Comparison of ENCODE assay signal across 18 cellular contexts in the genomic region with DNA sequence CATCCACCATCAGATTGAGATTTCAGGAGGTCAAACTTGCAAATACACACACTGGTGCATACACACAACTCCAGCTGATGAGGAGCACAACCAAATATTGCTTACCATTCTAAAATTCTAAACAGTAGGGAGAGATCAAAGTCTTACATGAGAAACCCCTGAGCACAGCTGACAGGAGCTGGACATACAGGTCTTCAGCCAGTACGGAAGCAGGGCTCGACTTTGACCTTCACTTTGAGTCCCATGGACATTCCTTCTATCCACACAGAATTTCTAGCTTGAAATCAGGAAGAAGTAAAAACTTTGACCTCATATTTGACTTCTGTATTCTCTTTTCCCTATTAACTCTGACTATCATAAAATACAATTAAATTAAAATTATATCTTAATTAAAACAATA.
DNase-seq lines count a peak whose midpoint lies in the region; ATAC-seq and TF ChIP-seq lines count a peak whose summit lies in the region.
"Had no signal": no experiment of that assay in that cellular context is flagged by ENCODE, and none has a peak within 500 bp of the region (broad histone marks: within the 10 kb centered on the region; RNA-seq: fewer than 3 reads in every experiment).

No MANE protein-coding gene starts in this region.

- DNase-seq in HuH-7 (ENCODE audit: low spot score), result peak; percentile 23
- no peak for DNase-seq in left lobe of liver (ENCODE audit: low spot score)
- DNase-seq in type B pancreatic cell (ENCODE audit: extremely low spot score, unreplicated experiment), result no peak
- no peak for DNase-seq in activated T-cell treated with anti-CD3 and anti-CD28 coated beads, Interleukin-2, amount 50 U/mL, for 1 hour
- DNase-seq in mesothelial cell of epicardium (ENCODE audit: low spot score in 2 of 2, unreplicated experiment in 2 of 2), result no peak
- DNase-seq: AML-193; Caco-2; Calu3; CD4-positive, alpha-beta T cell; CD8-positive, alpha-beta T cell; DMS79 treated with DMSO at 0.1 percent for 48 hours; GF-D8 had no signal

- H3K4me1 ChIP-seq in liver (ENCODE audit: control insufficient read depth in 4 of 4, insufficient read depth in 4 of 4, low read length in 3 of 4), result peaks cover 0 to 1% (median 0%) of the 10 kb centered on the region in 4 donors
- H3K4me1 ChIP-seq: A549; BLaER1 treated with 17β-estradiol and CSF1 and Interleukin-3, amounts not matched to agents 10 nM and 100 nM; Caco-2 had no signal

- no peak overlapping the region for H3K9ac ChIP-seq in liver (ENCODE audit: low read depth in 1 of 2, low read length in 2 of 2)
- H3K9ac ChIP-seq: BLaER1 treated with 17β-estradiol and CSF1 and Interleukin-3, amounts not matched to agents 10 nM and 100 nM had no signal

- H3K27me3 ChIP-seq in liver (ENCODE audit: control insufficient read depth in 4 of 4, insufficient read depth in 4 of 4, low read length in 3 of 4), result no peaks in the 10 kb centered on the region
- H3K27me3 ChIP-seq: BLaER1 treated with 17β-estradiol and CSF1 and Interleukin-3, amounts not matched to agents 10 nM and 100 nM had no signal

- no peak overlapping the region for H3K4me3 Mint-ChIP-seq in type B pancreatic cell
- H3K4me3 Mint-ChIP-seq in mesothelial cell of epicardium, result no peak overlapping the region
- H3K4me3 Mint-ChIP-seq: B cell; CD4-positive, alpha-beta T cell; CD8-positive, alpha-beta T cell had no signal

- no peak overlapping the region for H3K4me3 ChIP-seq in liver (ENCODE audit: low read depth in 1 of 3, low read length in 3 of 3)
- H3K4me3 ChIP-seq: A549; BLaER1 treated with 17β-estradiol and CSF1 and Interleukin-3, amounts not matched to agents 10 nM and 100 nM had no signal

- no peak for TF ChIP-seq CTCF in liver (IDR thresholded peaks at IDR 0.05; ENCODE audit: low read depth, low read length, missing input control)
- no peak for TF ChIP-seq CTCF in type B pancreatic cell (conservative IDR thresholded peaks at IDR 0.05)
- no peak for TF ChIP-seq CTCF in mesothelial cell of epicardium (IDR thresholded peaks at IDR 0.05; ENCODE audit: unreplicated experiment)

- peak; percentile 72 for ATAC-seq in left lobe of liver
- ATAC-seq: A549; CD8-positive, alpha-beta T cell had no signal

- H3K27ac ChIP-seq in liver (ENCODE audit: low read depth in 1 of 2, low read length in 2 of 2), result no peak overlapping the region
- H3K27ac ChIP-seq: 22Rv1; A549; BLaER1 treated with 17β-estradiol and CSF1 and Interleukin-3, amounts not matched to agents 10 nM and 100 nM; C4-2B had no signal

- H3K9me3 ChIP-seq in liver (ENCODE audit: control insufficient read depth in 4 of 4, low read length in 3 of 4), result no peaks in the 10 kb centered on the region
- H3K9me3 ChIP-seq: A549; BLaER1 treated with 17β-estradiol and CSF1 and Interleukin-3, amounts not matched to agents 10 nM and 100 nM; Caco-2 had no signal

- TF ChIP-seq RAD21 in liver (IDR thresholded peaks at IDR 0.05), result no peak

- no peaks in the 10 kb centered on the region for H3K36me3 ChIP-seq in liver (ENCODE audit: control insufficient read depth in 4 of 4, insufficient read depth in 3 of 4, low read depth in 1 of 4, low read length in 3 of 4)
- H3K36me3 ChIP-seq: BLaER1 treated with 17β-estradiol and CSF1 and Interleukin-3, amounts not matched to agents 10 nM and 100 nM had no signal

- WGBS in liver, result 59% methylated on average over 2 of the region's 2 CpGs

- H3K4me1 Mint-ChIP-seq in type B pancreatic cell (ENCODE audit: unreplicated experiment) (peaks cover 5% of the 10 kb centered on the region), mesothelial cell of epicardium (peaks cover 2% of the 10 kb centered on the region)
- H3K4me1 Mint-ChIP-seq: B cell had no signal

- H3K36me3 Mint-ChIP-seq in type B pancreatic cell (no peaks in the 10 kb centered on the region), mesothelial cell of epicardium (no peaks in the 10 kb centered on the region)
- H3K36me3 Mint-ChIP-seq: CD8-positive, alpha-beta T cell had no signal

- peaks cover 4% of the 10 kb centered on the region for H3K9me3 Mint-ChIP-seq in type B pancreatic cell
- peaks cover under 1% of the 10 kb centered on the region for H3K9me3 Mint-ChIP-seq in mesothelial cell of epicardium

- H3K27me3 Mint-ChIP-seq in type B pancreatic cell, result no peaks in the 10 kb centered on the region
- H3K27me3 Mint-ChIP-seq in mesothelial cell of epicardium (ENCODE audit: low read depth), result no peaks in the 10 kb centered on the region
- H3K27me3 Mint-ChIP-seq: B cell; CD4-positive, alpha-beta T cell had no signal

- H3K27ac Mint-ChIP-seq in type B pancreatic cell (no peak overlapping the region), mesothelial cell of epicardium (no peak overlapping the region)
- H3K27ac Mint-ChIP-seq: B cell; CD4-positive, alpha-beta T cell; CD8-positive, alpha-beta T cell had no signal

TF ChIP-seq in liver, 16 proteins besides CTCF, POLR2A, EP300 and RAD21:
- TF ChIP-seq HNF4G (IDR thresholded peaks at IDR 0.05), result peak; percentile 47
- peak; percentile 40 to 70 for TF ChIP-seq HNF4A (conservative IDR thresholded peaks at IDR 0.05)
- TF ChIP-seq TAF1 (conservative IDR thresholded peaks at IDR 0.05), result no peak
- no peak for TF ChIP-seq NR2F2 (IDR thresholded peaks at IDR 0.05)
- TF ChIP-seq SP1 (IDR thresholded peaks at IDR 0.05), result peak; percentile 15
- TF ChIP-seq, protein P1, sequence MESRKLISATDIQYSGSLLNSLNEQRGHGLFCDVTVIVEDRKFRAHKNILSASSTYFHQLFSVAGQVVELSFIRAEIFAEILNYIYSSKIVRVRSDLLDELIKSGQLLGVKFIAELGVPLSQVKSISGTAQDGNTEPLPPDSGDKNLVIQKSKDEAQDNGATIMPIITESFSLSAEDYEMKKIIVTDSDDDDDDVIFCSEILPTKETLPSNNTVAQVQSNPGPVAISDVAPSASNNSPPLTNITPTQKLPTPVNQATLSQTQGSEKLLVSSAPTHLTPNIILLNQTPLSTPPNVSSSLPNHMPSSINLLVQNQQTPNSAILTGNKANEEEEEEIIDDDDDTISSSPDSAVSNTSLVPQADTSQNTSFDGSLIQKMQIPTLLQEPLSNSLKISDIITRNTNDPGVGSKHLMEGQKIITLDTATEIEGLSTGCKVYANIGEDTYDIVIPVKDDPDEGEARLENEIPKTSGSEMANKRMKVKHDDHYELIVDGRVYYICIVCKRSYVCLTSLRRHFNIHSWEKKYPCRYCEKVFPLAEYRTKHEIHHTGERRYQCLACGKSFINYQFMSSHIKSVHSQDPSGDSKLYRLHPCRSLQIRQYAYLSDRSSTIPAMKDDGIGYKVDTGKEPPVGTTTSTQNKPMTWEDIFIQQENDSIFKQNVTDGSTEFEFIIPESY (IDR thresholded peaks at IDR 0.05), result no peak
